Comparison of ENCODE assay signal across 10 cellular contexts in genomic region chr15:67834249-67834592, GRCh38. TPM values are rescaled to one million over a fixed set of nuclear protein-coding genes. Genes with fewer than 3 reads are reported as not detected.
DNase-seq lines count a peak whose midpoint lies in the region; ATAC-seq, FAIRE-seq and TF ChIP-seq lines count a peak whose summit lies in the region.
"Had no signal": no experiment of that assay in that cellular context is flagged by ENCODE, and none has a peak within 500 bp of the region (broad histone marks: within the 10 kb centered on the region; RNA-seq: fewer than 3 reads in every experiment).

No MANE protein-coding gene starts in this region.

- CTCF ChIA-PET in A549 (lab: Yijun Ruan, JAX) = interaction anchor here (0.7 to 5.3 kb wide), 7 partner anchors 8 to 888 kb away, joined by 3 to 67 read pairs (median 5); partner anchors contain the start of gene SKOR1
- CTCF ChIA-PET in K562 (lab: Yijun Ruan, JAX; ENCODE audit: low intra/inter-chr PET ratio) = interaction anchor here (1.2 to 5.5 kb wide), 2 partner anchors 333 to 377 kb away, joined by 6 to 39 read pairs; no protein-coding TSS in a partner anchor

- TF ChIP-seq POLR2A in A549 (IDR thresholded peaks at IDR 0.05; ENCODE audit: low read length) (no peak), K562 (conservative IDR thresholded peaks at IDR 0.05) (no peak)

- 10% methylated on average over 7 of the region's 7 CpGs for WGBS in A549 (ENCODE audit: missing lambda C conversion rate)
- WGBS in K562 (ENCODE audit: insufficient coverage, low coverage, missing lambda C conversion rate) = 11% methylated on average over 7 of the region's 7 CpGs

- TF ChIP-seq EP300 in A549 (IDR thresholded peaks at IDR 0.05) = no peak
- TF ChIP-seq EP300 in K562 (IDR thresholded peaks at IDR 0.05; ENCODE audit: low read length) = no peak

- H3K79me2 ChIP-seq in K562 (ENCODE audit: control insufficient read depth, insufficient read depth, low read length) = no peaks in the 10 kb centered on the region

- H3K9me1 ChIP-seq in K562 (ENCODE audit: control insufficient read depth, insufficient read depth, low read length) = no peaks in the 10 kb centered on the region

- peak overlapping the region; percentile 26 to 88; a peak in 3 of 4 replicates for H3K9ac ChIP-seq in K562 (ENCODE audit: insufficient read depth in 1 of 2, low read depth in 2 of 2, low read length in 2 of 2)

- DNase-seq in A549 (ENCODE audit: low read depth in 1 of 2, low spot score in 1 of 2) = no peak
- no peak for DNase-seq in H7
- no peak for DNase-seq in K562 (ENCODE audit: extremely low read depth in 1 of 4, low spot score in 3 of 4)
- no peak for DNase-seq in NCI-H187 (lab: John Stamatoyannopoulos, UW)
- DNase-seq in SW 1271 (lab: John Stamatoyannopoulos, UW) = no peak
- no peak for DNase-seq in Ammon's horn (ENCODE audit: low spot score)
- DNase-seq: NCI-H1436 had no signal

- H2AFZ ChIP-seq in K562 (ENCODE audit: low read depth, low read length) = peak overlapping the region; percentile 77; the same call in 1 of the 2 replicates

- in situ Hi-C loops in K562 (cut with MboI) = loop anchor here (10.0 kb wide), 1 partner anchor 899 kb away; no protein-coding TSS in a partner anchor

- POLR2A ChIA-PET in A549 (lab: Yijun Ruan, JAX) = no interaction called here
- POLR2A ChIA-PET in K562 (lab: Yijun Ruan, JAX) = interaction anchor here (0.7 kb wide), 2 partner anchors 362 to 395 kb away, joined by 3 read pairs; partner anchors contain the start of gene CLN6

- FAIRE-seq in A549 (lab: Jason Lieb, UNC) (no peak), K562 (lab: Jason Lieb, UNC) (no peak)
- FAIRE-seq: frontal cortex had no signal

- no peaks in the 10 kb centered on the region for H3K36me3 ChIP-seq in H7 (replicated peaks; ENCODE audit: control insufficient read depth, insufficient read depth, low read length)
- no peaks in the 10 kb centered on the region for H3K36me3 ChIP-seq in K562 (ENCODE audit: control insufficient read depth, insufficient read depth, low read length)
- no peaks in the 10 kb centered on the region for H3K36me3 ChIP-seq in muscle layer of duodenum (ENCODE audit: control insufficient read depth in 1 of 2, insufficient read depth in 2 of 2, low read length in 2 of 2)

- H3K4me1 ChIP-seq in A549 = peaks cover 17% of the 10 kb centered on the region
- peaks cover 6 to 37% of the 10 kb centered on the region in 2 experiments for H3K4me1 ChIP-seq in K562 (replicated peaks in 1 of 2; ENCODE audit: control insufficient read depth in 2 of 2, insufficient read depth in 2 of 2, low read length in 2 of 2)
- peaks cover 4 to 43% of the 10 kb centered on the region in 2 donors for H3K4me1 ChIP-seq in muscle layer of duodenum (ENCODE audit: control insufficient read depth in 1 of 2, insufficient read depth in 2 of 2, low read length in 2 of 2)

- intact Hi-C loops in K562 (cut with micrococcal nuclease) = loop anchor here (2.0 to 10.0 kb wide), 3 partner anchors 449 to 887 kb away; no protein-coding TSS in a partner anchor

- H4K20me1 ChIP-seq in K562 (replicated peaks; ENCODE audit: control insufficient read depth, insufficient read depth, low read length) = no peaks in the 10 kb centered on the region; the same call in 1 of the 2 replicates

- TF ChIP-seq CTCF in A549 (IDR thresholded peaks at IDR 0.05) (no peak), K562 (IDR thresholded peaks at IDR 0.05 in 2 of 3, conservative IDR thresholded peaks at IDR 0.05 in 1 of 3; ENCODE audit: insufficient read depth in 2 of 3, low read depth in 1 of 3, low read length in 3 of 3) (no peak)

- H3K27me3 ChIP-seq in H7 (ENCODE audit: control insufficient read depth, insufficient read depth, low read length) (peaks cover 98% of the 10 kb centered on the region), K562 (ENCODE audit: control insufficient read depth in 2 of 2, insufficient read depth in 2 of 2, low read length in 2 of 2) (peaks cover 2 to 29% of the 10 kb centered on the region in 2 experiments; a peak in 4 of 5 replicates), muscle layer of duodenum (ENCODE audit: low read depth, low read length) (peaks cover 61% of the 10 kb centered on the region)

- no TSS peak for BruUV-seq in K562 (replicated peaks; lab: Mats Ljungman, UMichigan)

- H3K4me2 ChIP-seq in A549 = peak overlapping the region; percentile 99
- peak overlapping the region; percentile 77 for H3K4me2 ChIP-seq in K562 (ENCODE audit: insufficient read depth, low read length)

- no peaks in the 10 kb centered on the region for H3K9me3 ChIP-seq in A549
- H3K9me3 ChIP-seq in K562 (replicated peaks; ENCODE audit: control insufficient read depth, insufficient read depth, low read depth, low read length) = no peaks in the 10 kb centered on the region
- H3K9me3 ChIP-seq in muscle layer of duodenum (ENCODE audit: control insufficient read depth in 1 of 2, low read length in 2 of 2) = no peaks in the 10 kb centered on the region

- ATAC-seq in A549 = no peak
- no peak; the same call in 2 of the 3 replicates for ATAC-seq in K562
- no peak for ATAC-seq in HG03521 (IDR thresholded peaks at IDR 0.05; ENCODE audit: unreplicated experiment)

- H3K4me3 ChIP-seq in A549 = peak overlapping the region; percentile 53
- peak overlapping the region; percentile 45 for H3K4me3 ChIP-seq in H7 (ENCODE audit: insufficient read depth, low read depth, low read length)
- peak overlapping the region; percentile 36 for H3K4me3 ChIP-seq in K562
- H3K4me3 ChIP-seq in muscle layer of duodenum (ENCODE audit: low read depth in 1 of 2, low read length in 2 of 2) = peak overlapping the region; percentile 53 to 58

- H3K27ac ChIP-seq in A549 = peak overlapping the region; percentile 31 to 65; a peak in 2 of 6 replicates
- no peak overlapping the region for H3K27ac ChIP-seq in K562 (ENCODE audit: extremely low read depth, low read depth, low read length)
- no peak overlapping the region for H3K27ac ChIP-seq in muscle layer of duodenum (ENCODE audit: low read length)

- TF ChIP-seq RAD21 in A549 (conservative IDR thresholded peaks at IDR 0.05 in 1 of 2, IDR thresholded peaks at IDR 0.05 in 1 of 2) (no peak), K562 (CRISPR knock-in tag; conservative IDR thresholded peaks at IDR 0.05 in 1 of 2, IDR thresholded peaks at IDR 0.05 in 1 of 2) (no peak)

TF ChIP-seq in A549, 52 proteins besides CTCF, POLR2A, EP300 and RAD21 (continues in another document):
- TF ChIP-seq CHD2 (IDR thresholded peaks at IDR 0.05; ENCODE audit: low read length, partially characterized antibody) = no peak

RNA-seq across cellular contexts. Expression of gene RNU6-1, which starts 5.6 kb away (rescaled TPM):
- not detected in 2 replicates for polyA plus RNA-seq in A549 (2011; rRNA removed)
- not detected in 2 replicates for polyA plus RNA-seq in A549 (2012; cell fraction: cytosol; rRNA removed)
- not detected in 2 replicates for polyA plus RNA-seq in A549 (2012; cell fraction: nucleus; rRNA removed)
- not detected in 3 replicates for polyA plus RNA-seq in A549 (2017; fragmentation: RNase III; extraction: RNeasy Plus Mini Kit Qiagen cat#74134 plus additional on column Dnase treatment)
- under 0.01 TPM in 1 of 2 replicates, not detected in the other for polyA minus RNA-seq in A549 (2011; rRNA and poly(A)+ RNA removed)
- not detected in 2 replicates for total RNA-seq in H7 (2014; rRNA removed; shearing (Covaris generic))
- not detected in 2 replicates for total RNA-seq in K562 (2011; cell fraction: chromatin; rRNA removed; ENCODE audit: low replicate concordance)
- total RNA-seq in K562 (2011; cell fraction: nucleolus; rRNA removed) = not detected in 2 replicates
- total RNA-seq in K562 (2011; cell fraction: nucleoplasm; rRNA removed) = not detected in 2 replicates
- not detected in 2 replicates for total RNA-seq in K562 (2014; rRNA removed)
- not detected in 2 replicates for total RNA-seq in K562 (2014; rRNA removed; fragmentation: Illumina TruSeq; extraction: Trizol)
- total RNA-seq in K562 (2015; rRNA removed; fragmentation: Illumina TruSeq; extraction: Trizol) = not detected in 2 replicates
- total RNA-seq in K562 (2021) = not detected in 2 replicates
- not detected in 2 replicates for polyA plus RNA-seq in K562 (2011; rRNA removed)
- not detected in 2 replicates for polyA plus RNA-seq in K562 (2011; cell fraction: cytosol; rRNA removed)
- not detected in 2 replicates for polyA plus RNA-seq in K562 (2011; cell fraction: nucleus; rRNA removed)
- polyA plus RNA-seq in K562 (2012) = not detected in 2 replicates
- polyA plus RNA-seq in K562 (2014; fragmentation: Illumina TruSeq; extraction: Trizol) = not detected in 2 replicates
- polyA plus RNA-seq in K562 (2014; fragmentation: Nextera tagmentation; extraction: Ambion mirVana) = not detected
- not detected in 2 replicates for polyA plus RNA-seq in K562 (2014; rRNA removed)
- polyA minus RNA-seq in K562 (2011; rRNA and poly(A)+ RNA removed) = under 0.01 TPM in 2 replicates
- polyA minus RNA-seq in K562 (2011; cell fraction: cytosol; rRNA and poly(A)+ RNA removed) = 667 TPM in 1 of 2 replicates, not detected in the other
- under 0.01 TPM in 1 of 2 replicates, not detected in the other for polyA minus RNA-seq in K562 (2011; cell fraction: nucleus; rRNA and poly(A)+ RNA removed)
- total RNA-seq: frontal cortex had no signal

RNA-seq across cellular contexts. Expression of gene SKOR1, which starts 8.9 kb away (rescaled TPM):
- polyA plus RNA-seq in A549 (2011; rRNA removed) (0.03 TPM in 2 replicates), A549 (2017; fragmentation: RNase III; extraction: RNeasy Plus Mini Kit Qiagen cat#74134 plus additional on column Dnase treatment) (0.04 to 0.11 TPM (median 0.05 TPM) in 3 replicates), K562 (2011; rRNA removed) (0.04 and 0.08 TPM in 2 replicates), K562 (2014; fragmentation: Illumina TruSeq; extraction: Trizol) (0.04 and 0.07 TPM in 2 replicates), K562 (2014; fragmentation: Nextera tagmentation; extraction: Ambion mirVana) (not detected), K562 (2014; rRNA removed) (0.11 and 0.23 TPM in 2 replicates)
- 0.01 and 0.06 TPM in 2 replicates for polyA plus RNA-seq in A549 (2012; cell fraction: cytosol; rRNA removed)
- polyA plus RNA-seq in A549 (2012; cell fraction: nucleus; rRNA removed) = 0.19 and 0.28 TPM in 2 replicates
- 0.10 and 0.12 TPM in 2 replicates for polyA minus RNA-seq in A549 (2011; rRNA and poly(A)+ RNA removed)
- 0.11 TPM in 1 of 2 replicates, not detected in the other for total RNA-seq in H7 (2014; rRNA removed; shearing (Covaris generic))
- 0.12 and 0.25 TPM in 2 replicates for total RNA-seq in K562 (2011; cell fraction: chromatin; rRNA removed; ENCODE audit: low replicate concordance)
- 0.17 TPM in 1 of 2 replicates, not detected in the other for total RNA-seq in K562 (2011; cell fraction: nucleolus; rRNA removed)
- total RNA-seq in K562 (2011; cell fraction: nucleoplasm; rRNA removed) = 0.07 TPM in 1 of 2 replicates, not detected in the other
- total RNA-seq in K562 (2014; rRNA removed) (0.12 and 0.41 TPM in 2 replicates), K562 (2014; rRNA removed; fragmentation: Illumina TruSeq; extraction: Trizol) (not detected in 2 replicates), K562 (2015; rRNA removed; fragmentation: Illumina TruSeq; extraction: Trizol) (0.07 TPM in 1 of 2 replicates, not detected in the other), K562 (2021) (0.31 TPM in 2 replicates)
- polyA plus RNA-seq in K562 (2011; cell fraction: cytosol; rRNA removed) = 0.01 and 0.07 TPM in 2 replicates
- 0.18 and 0.22 TPM in 2 replicates for polyA plus RNA-seq in K562 (2011; cell fraction: nucleus; rRNA removed)
- 0.13 and 0.43 TPM in 2 replicates for polyA plus RNA-seq in K562 (2012)
- 0.07 and 0.12 TPM in 2 replicates for polyA minus RNA-seq in K562 (2011; rRNA and poly(A)+ RNA removed)
- 0.36 TPM in 1 of 2 replicates, not detected in the other for polyA minus RNA-seq in K562 (2011; cell fraction: cytosol; rRNA and poly(A)+ RNA removed)
- polyA minus RNA-seq in K562 (2011; cell fraction: nucleus; rRNA and poly(A)+ RNA removed) = 0.13 and 0.33 TPM in 2 replicates

Comparison
In these comparisons a context has a peak if more than half of its experiments do, and no peak if none do; other contexts are left out.
1. H3K27ac ChIP-seq: peak in A549 (2 of 2); none in K562 (single experiment) and muscle layer of duodenum (single experiment).
2. Peak in every context shown above with its lines, with median percentiles within 50 percentile points of each other: H3K4me3 ChIP-seq.